In genomic region chr11:44699497-44699896, GRCh38 we compare ENCODE assay signal across 24 cellular contexts.
"Had no signal": no experiment of that assay in that cellular context is flagged by ENCODE, and none has a peak within 500 bp of the region (broad histone marks: within the 10 kb centered on the region; RNA-seq: fewer than 3 reads in every experiment).

No MANE protein-coding gene starts in this region.

- H3K27me3 Mint-ChIP-seq: activated naive CD8-positive, alpha-beta T cell treated with anti-CD3 and anti-CD28 coated beads for 36 hours had no signal

- ATAC-seq: activated CD4-positive, CD25-positive, alpha-beta regulatory T cell treated with anti-CD3 and anti-CD28 coated beads, Interleukin-2, amount 50 U/mL, for 24 hours; activated CD8-positive, alpha-beta T cell treated with anti-CD3 and anti-CD28 coated beads for 36 hours; activated T-cell treated with anti-CD3 and anti-CD28 coated beads, Interleukin-2, amount 50 U/mL, for 72 hours; K562; T-helper 17 cell had no signal

- H3K4me3 ChIP-seq: K562, Peyer's patch had no signal

- H3K4me3 Mint-ChIP-seq: activated CD8-positive, alpha-beta T cell treated with anti-CD3 and anti-CD28 coated beads for 36 hours; activated naive CD4-positive, alpha-beta T cell treated with anti-CD3 and anti-CD28 coated beads, Interleukin-2, amount 10 ng/mL, durations not matched to agents 7 days and 5 days; activated naive CD8-positive, alpha-beta T cell treated with anti-CD3 and anti-CD28 coated beads for 36 hours; activated T-cell treated with anti-CD3 and anti-CD28 coated beads, Interleukin-2, amount 50 U/mL, for 72 hours; T-helper 17 cell had no signal

- H3K9me3 Mint-ChIP-seq: activated T-cell treated with anti-CD3 and anti-CD28 coated beads, Interleukin-2, amount 50 U/mL, for 72 hours; activated T-helper 2 cell treated with anti-CD3 and anti-CD28 coated beads, Interferon-gamma antibody, Interleukin-2, Interleukin-4, amounts not matched to agents 10 μg/mL and 5 μg/mL and 100 μg/mL, durations not matched to agents 14 hours and 24 hours and 36 hours had no signal

- H3K36me3 Mint-ChIP-seq: activated naive CD8-positive, alpha-beta T cell treated with anti-CD3 and anti-CD28 coated beads for 36 hours had no signal

- H3K4me1 Mint-ChIP-seq: activated naive CD8-positive, alpha-beta T cell treated with anti-CD3 and anti-CD28 coated beads for 36 hours had no signal

- DNase-seq: activated CD4-positive, alpha-beta T cell treated with anti-CD3 and anti-CD28 coated beads for 4 hours; activated CD8-positive, alpha-beta memory T cell treated with anti-CD3 and anti-CD28 coated beads, Interleukin-2, amount 50 U/mL, for 4 hours; activated CD8-positive, alpha-beta T cell treated with anti-CD3 and anti-CD28 coated beads for 36 hours; activated gamma-delta T cell treated with Interleukin-2 at 50 U/mL for 16 hours; activated naive CD4-positive, alpha-beta T cell treated with anti-CD3 and anti-CD28 coated beads, Interleukin-2, amount 10 ng/mL, durations not matched to agents 7 days and 5 days; activated naive CD8-positive, alpha-beta T cell treated with anti-CD3 and anti-CD28 coated beads for 36 hours; activated T-cell treated with anti-CD3 and anti-CD28 coated beads, Interleukin-2, amount 50 U/mL, for 72 hours; central memory CD4-positive, alpha-beta T cell; Karpas-422; MM.1S; NCI-H1105; NCI-H1436; NCI-H1694 treated with DMSO at 0.1 percent for 48 hours; NCI-H2081; NCI-H510A treated with DMSO at 0.1 percent for 48 hours; NCI-H69; NK-92 treated with Interleukin-12 subunit alpha and Interleukin-12 subunit beta, amount 100 ng/mL, for 24 hours; Peyer's patch; SHP77 treated with DMSO at 0.1 percent for 48 hours; T-helper 17 cell had no signal

- H3K27me3 ChIP-seq: Peyer's patch had no signal

- H3K27ac Mint-ChIP-seq: activated CD8-positive, alpha-beta T cell treated with anti-CD3 and anti-CD28 coated beads for 36 hours; activated naive CD4-positive, alpha-beta T cell treated with anti-CD3 and anti-CD28 coated beads, Interleukin-2, amount 10 ng/mL, durations not matched to agents 7 days and 5 days; activated naive CD8-positive, alpha-beta T cell treated with anti-CD3 and anti-CD28 coated beads for 36 hours; activated T-cell treated with anti-CD3 and anti-CD28 coated beads, Interleukin-2, amount 50 U/mL, for 72 hours; activated T-helper 2 cell treated with anti-CD3 and anti-CD28 coated beads, Interferon-gamma antibody, Interleukin-2, Interleukin-4, amounts not matched to agents 10 μg/mL and 5 μg/mL and 100 μg/mL, durations not matched to agents 14 hours and 24 hours and 36 hours; T-helper 17 cell had no signal

- H3K27ac ChIP-seq: Peyer's patch, RWPE1 had no signal

- H3K4me1 ChIP-seq: Peyer's patch had no signal

- H3K36me3 ChIP-seq: Peyer's patch had no signal
